2 cellular contexts compared by ENCODE assay signal in the genomic region with DNA sequence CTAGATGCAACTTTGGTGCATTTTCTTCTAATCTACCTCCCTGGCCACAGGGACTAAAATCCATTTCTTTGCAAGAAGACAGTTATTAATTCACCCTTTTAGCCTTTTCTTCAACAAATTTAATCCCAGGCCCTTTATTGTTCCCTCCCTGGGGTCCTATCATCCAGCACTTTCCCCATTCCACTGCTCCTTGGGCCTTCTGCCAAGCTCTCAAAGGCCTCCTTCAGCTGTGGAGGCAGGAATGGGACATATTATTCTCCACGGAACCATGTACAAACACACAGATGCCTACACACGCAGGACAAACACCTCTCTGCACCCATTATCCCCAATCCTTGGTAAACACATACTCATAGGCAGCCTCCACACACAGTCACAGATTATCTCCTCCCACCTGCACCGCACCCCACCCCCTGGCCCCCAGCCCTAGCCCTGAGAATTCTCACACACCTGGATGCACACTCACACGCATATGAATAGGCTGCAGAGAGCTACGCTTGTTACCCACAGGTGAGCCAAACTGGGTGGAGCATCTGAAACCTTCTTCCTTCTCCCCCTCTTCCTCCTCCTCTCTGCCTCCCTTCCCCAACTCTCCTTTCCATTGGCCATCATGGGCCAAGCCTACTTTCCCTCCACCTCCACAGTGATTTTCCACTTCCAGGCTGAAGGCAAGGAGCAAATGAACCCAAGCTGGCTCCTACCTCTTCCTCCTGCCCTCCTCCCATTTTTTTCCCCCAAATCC.
TF ChIP-seq lines count a peak whose summit lies in the region.

No MANE protein-coding gene starts in this region.

TF ChIP-seq in SK-N-SH, 30 proteins besides CTCF, POLR2A, EP300 and RAD21:
- TF ChIP-seq ELF1 (IDR thresholded peaks at IDR 0.05) (no peak), MXI1 (IDR thresholded peaks at IDR 0.05; ENCODE audit: low read depth, low read length) (no peak), JUND (IDR thresholded peaks at IDR 0.05) (no peak), EZH2phosphoT487 (IDR thresholded peaks at IDR 0.05; ENCODE audit: borderline replicate concordance, low read depth) (no peak), SMC3 (IDR thresholded peaks at IDR 0.05; ENCODE audit: low read depth, low read length) (no peak), RFX5 (IDR thresholded peaks at IDR 0.05; ENCODE audit: low read length) (no peak), GATA2 (CRISPR knock-in tag; IDR thresholded peaks at IDR 0.05) (no peak), CHD2 (IDR thresholded peaks at IDR 0.05; ENCODE audit: low read length, partially characterized antibody) (no peak), TAF1 (IDR thresholded peaks at IDR 0.05; ENCODE audit: borderline replicate concordance, low read depth, low read length) (no peak), GABPA (IDR thresholded peaks at IDR 0.05; ENCODE audit: low read depth) (no peak), YY1 (IDR thresholded peaks at IDR 0.05; ENCODE audit: low read depth) (no peak), MEF2A (IDR thresholded peaks at IDR 0.05; ENCODE audit: borderline replicate concordance, low read depth) (no peak), TCF12 (IDR thresholded peaks at IDR 0.05) (no peak), FOXM1 (IDR thresholded peaks at IDR 0.05; ENCODE audit: low read depth) (no peak)
- TF ChIP-seq, protein P1, sequence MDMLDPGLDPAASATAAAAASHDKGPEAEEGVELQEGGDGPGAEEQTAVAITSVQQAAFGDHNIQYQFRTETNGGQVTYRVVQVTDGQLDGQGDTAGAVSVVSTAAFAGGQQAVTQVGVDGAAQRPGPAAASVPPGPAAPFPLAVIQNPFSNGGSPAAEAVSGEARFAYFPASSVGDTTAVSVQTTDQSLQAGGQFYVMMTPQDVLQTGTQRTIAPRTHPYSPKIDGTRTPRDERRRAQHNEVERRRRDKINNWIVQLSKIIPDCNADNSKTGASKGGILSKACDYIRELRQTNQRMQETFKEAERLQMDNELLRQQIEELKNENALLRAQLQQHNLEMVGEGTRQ (IDR thresholded peaks at IDR 0.05; ENCODE audit: borderline replicate concordance, low read depth, low read length) = no peak
- TF ChIP-seq, protein P2, sequence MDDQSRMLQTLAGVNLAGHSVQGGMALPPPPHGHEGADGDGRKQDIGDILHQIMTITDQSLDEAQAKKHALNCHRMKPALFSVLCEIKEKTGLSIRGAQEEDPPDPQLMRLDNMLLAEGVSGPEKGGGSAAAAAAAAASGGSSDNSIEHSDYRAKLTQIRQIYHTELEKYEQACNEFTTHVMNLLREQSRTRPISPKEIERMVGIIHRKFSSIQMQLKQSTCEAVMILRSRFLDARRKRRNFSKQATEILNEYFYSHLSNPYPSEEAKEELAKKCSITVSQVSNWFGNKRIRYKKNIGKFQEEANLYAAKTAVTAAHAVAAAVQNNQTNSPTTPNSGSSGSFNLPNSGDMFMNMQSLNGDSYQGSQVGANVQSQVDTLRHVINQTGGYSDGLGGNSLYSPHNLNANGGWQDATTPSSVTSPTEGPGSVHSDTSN (IDR thresholded peaks at IDR 0.05) = no peak
- TF ChIP-seq, protein P3, sequence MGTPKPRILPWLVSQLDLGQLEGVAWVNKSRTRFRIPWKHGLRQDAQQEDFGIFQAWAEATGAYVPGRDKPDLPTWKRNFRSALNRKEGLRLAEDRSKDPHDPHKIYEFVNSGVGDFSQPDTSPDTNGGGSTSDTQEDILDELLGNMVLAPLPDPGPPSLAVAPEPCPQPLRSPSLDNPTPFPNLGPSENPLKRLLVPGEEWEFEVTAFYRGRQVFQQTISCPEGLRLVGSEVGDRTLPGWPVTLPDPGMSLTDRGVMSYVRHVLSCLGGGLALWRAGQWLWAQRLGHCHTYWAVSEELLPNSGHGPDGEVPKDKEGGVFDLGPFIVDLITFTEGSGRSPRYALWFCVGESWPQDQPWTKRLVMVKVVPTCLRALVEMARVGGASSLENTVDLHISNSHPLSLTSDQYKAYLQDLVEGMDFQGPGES (IDR thresholded peaks at IDR 0.05; ENCODE audit: low read depth, low read length) = no peak
- TF ChIP-seq, protein P4, sequence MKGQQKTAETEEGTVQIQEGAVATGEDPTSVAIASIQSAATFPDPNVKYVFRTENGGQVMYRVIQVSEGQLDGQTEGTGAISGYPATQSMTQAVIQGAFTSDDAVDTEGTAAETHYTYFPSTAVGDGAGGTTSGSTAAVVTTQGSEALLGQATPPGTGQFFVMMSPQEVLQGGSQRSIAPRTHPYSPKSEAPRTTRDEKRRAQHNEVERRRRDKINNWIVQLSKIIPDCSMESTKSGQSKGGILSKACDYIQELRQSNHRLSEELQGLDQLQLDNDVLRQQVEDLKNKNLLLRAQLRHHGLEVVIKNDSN (IDR thresholded peaks at IDR 0.05; ENCODE audit: borderline replicate concordance, low read depth) = no peak
- TF ChIP-seq, protein P5, sequence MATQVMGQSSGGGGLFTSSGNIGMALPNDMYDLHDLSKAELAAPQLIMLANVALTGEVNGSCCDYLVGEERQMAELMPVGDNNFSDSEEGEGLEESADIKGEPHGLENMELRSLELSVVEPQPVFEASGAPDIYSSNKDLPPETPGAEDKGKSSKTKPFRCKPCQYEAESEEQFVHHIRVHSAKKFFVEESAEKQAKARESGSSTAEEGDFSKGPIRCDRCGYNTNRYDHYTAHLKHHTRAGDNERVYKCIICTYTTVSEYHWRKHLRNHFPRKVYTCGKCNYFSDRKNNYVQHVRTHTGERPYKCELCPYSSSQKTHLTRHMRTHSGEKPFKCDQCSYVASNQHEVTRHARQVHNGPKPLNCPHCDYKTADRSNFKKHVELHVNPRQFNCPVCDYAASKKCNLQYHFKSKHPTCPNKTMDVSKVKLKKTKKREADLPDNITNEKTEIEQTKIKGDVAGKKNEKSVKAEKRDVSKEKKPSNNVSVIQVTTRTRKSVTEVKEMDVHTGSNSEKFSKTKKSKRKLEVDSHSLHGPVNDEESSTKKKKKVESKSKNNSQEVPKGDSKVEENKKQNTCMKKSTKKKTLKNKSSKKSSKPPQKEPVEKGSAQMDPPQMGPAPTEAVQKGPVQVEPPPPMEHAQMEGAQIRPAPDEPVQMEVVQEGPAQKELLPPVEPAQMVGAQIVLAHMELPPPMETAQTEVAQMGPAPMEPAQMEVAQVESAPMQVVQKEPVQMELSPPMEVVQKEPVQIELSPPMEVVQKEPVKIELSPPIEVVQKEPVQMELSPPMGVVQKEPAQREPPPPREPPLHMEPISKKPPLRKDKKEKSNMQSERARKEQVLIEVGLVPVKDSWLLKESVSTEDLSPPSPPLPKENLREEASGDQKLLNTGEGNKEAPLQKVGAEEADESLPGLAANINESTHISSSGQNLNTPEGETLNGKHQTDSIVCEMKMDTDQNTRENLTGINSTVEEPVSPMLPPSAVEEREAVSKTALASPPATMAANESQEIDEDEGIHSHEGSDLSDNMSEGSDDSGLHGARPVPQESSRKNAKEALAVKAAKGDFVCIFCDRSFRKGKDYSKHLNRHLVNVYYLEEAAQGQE (IDR thresholded peaks at IDR 0.05; ENCODE audit: low read depth, low read length) = no peak

TF ChIP-seq in SK-N-SH treated with all-trans-retinoic acid at 6 μM for 48 hours, 23 proteins besides CTCF, POLR2A, EP300 and RAD21:
- TF ChIP-seq, protein P6, sequence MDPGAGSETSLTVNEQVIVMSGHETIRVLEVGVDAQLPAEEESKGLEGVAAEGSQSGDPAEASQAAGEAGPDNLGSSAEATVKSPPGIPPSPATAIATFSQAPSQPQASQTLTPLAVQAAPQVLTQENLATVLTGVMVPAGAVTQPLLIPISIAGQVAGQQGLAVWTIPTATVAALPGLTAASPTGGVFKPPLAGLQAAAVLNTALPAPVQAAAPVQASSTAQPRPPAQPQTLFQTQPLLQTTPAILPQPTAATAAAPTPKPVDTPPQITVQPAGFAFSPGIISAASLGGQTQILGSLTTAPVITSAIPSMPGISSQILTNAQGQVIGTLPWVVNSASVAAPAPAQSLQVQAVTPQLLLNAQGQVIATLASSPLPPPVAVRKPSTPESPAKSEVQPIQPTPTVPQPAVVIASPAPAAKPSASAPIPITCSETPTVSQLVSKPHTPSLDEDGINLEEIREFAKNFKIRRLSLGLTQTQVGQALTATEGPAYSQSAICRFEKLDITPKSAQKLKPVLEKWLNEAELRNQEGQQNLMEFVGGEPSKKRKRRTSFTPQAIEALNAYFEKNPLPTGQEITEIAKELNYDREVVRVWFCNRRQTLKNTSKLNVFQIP (CRISPR knock-in tag; IDR thresholded peaks at IDR 0.05; ENCODE audit: borderline replicate concordance, low read depth) = no peak
- TF ChIP-seq CSDC2 (CRISPR knock-in tag; IDR thresholded peaks at IDR 0.05) = no peak
